Comparison of ENCODE assay signal across 8 cellular contexts in the genomic region with DNA sequence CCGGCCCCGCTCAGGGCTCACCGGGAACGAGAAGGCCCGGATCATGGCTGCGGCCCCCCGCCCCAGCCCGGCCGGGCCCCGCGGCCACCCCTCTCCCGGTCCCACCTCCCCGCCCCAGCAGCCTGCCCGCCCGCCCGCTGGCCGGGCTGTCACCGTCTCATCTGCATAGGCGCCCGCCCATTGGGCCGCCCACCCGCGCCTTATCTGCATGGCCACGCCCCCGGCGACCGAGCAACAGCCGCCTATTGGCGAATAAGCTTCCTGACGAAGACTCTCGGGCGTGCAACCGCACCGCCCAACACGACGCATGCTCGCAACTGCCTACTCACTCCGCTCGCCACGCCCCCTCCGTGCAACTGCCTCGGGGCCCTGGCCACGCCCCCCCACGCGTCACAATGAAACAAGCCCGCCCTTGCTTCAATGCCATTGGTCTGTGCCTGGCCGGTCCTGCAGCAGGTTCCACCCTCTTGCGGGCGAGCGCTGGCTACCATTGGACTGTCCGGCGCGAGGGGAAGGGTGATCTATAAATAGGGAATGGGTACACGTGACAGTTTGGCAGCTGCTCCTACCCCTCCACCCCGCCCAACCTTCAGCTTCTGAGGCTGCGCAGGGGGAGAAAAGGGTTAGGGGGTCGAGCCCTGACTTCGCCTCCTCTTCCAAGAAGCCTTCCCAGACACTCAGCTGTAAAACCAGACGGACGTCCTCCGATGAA. TPM values are rescaled to one million over a fixed set of nuclear protein-coding genes. Genes with fewer than 3 reads are reported as not detected.
DNase-seq lines count a peak whose midpoint lies in the region; TF ChIP-seq lines count a peak whose summit lies in the region.

DACT3 (minus strand) TSS at position 163 of the 712 bp plus-strand sequence; CDS start at position 45, 118 bp downstream.

- H3K9me3 ChIP-seq in GM23248 (ENCODE audit: low read depth): no peaks in the 10 kb centered on the region
- no peaks in the 10 kb centered on the region for H3K9me3 ChIP-seq in Karpas-422 (ENCODE audit: low read length)
- no peaks in the 10 kb centered on the region for H3K9me3 ChIP-seq in Peyer's patch
- H3K9me3 ChIP-seq in esophagus squamous epithelium: no peaks in the 10 kb centered on the region
- no peaks in the 10 kb centered on the region for H3K9me3 ChIP-seq in muscle layer of colon (ENCODE audit: low read length)

- H3K9me2 ChIP-seq in GM23248 (ENCODE audit: insufficient read depth) (no peaks in the 10 kb centered on the region), Karpas-422 (replicated peaks; ENCODE audit: insufficient read depth, low read length) (no peaks in the 10 kb centered on the region)

- in situ Hi-C loops in GM23248 (cut with MboI): no loop called here

- no peaks in the 10 kb centered on the region for H3K9me3 Mint-ChIP-seq in activated T-helper 1 cell treated with anti-CD3 and anti-CD28 coated beads, Interleukin-12 subunit alpha, Interleukin-12 subunit beta, Interleukin-2, Interleukin-4 antibody, amounts not matched to agents 30 ng/mL and 10 ng/mL and 1 ng/mL, durations not matched to agents 14 hours and 24 hours and 36 hours

- H4K20me1 ChIP-seq in GM23248 (ENCODE audit: insufficient read depth) (no peaks in the 10 kb centered on the region), Karpas-422 (ENCODE audit: insufficient read depth, low read depth, low read length) (no peaks in the 10 kb centered on the region; the same call in 1 of the 2 replicates)

- H3K9ac ChIP-seq in GM23248: peak within 1 kb of the TSS; percentile 68
- peak within 1 kb of the TSS; percentile 53 for H3K9ac ChIP-seq in Karpas-422 (ENCODE audit: low read length)
- H3K9ac ChIP-seq in muscle layer of colon (ENCODE audit: low read length): peak within 1 kb of the TSS; percentile 94

- H3K4me2 ChIP-seq in GM23248 (ENCODE audit: unreplicated experiment): peak within 1 kb of the TSS; percentile 82
- peak within 1 kb of the TSS; percentile 78 for H3K4me2 ChIP-seq in Karpas-422 (ENCODE audit: low read depth, low read length, poor library complexity, severe bottlenecking)

- H3K4me1 ChIP-seq in GM23248 (ENCODE audit: insufficient read depth) (peaks cover 5% of the 10 kb centered on the region; the same call in 1 of the 2 replicates), Karpas-422 (ENCODE audit: low read length) (peaks cover 29% of the 10 kb centered on the region), Peyer's patch (peaks cover 0 to 26% (median 14%) of the 10 kb centered on the region in 4 donors), esophagus squamous epithelium (peaks cover 19 to 38% (median 20%) of the 10 kb centered on the region in 3 donors), muscle layer of colon (ENCODE audit: insufficient read depth, low read length) (peaks cover 21% of the 10 kb centered on the region)

- H3K4me3 Mint-ChIP-seq in activated T-helper 1 cell treated with anti-CD3 and anti-CD28 coated beads, Interleukin-12 subunit alpha, Interleukin-12 subunit beta, Interleukin-2, Interleukin-4 antibody, amounts not matched to agents 30 ng/mL and 10 ng/mL and 1 ng/mL, durations not matched to agents 14 hours and 24 hours and 36 hours: peak within 1 kb of the TSS; percentile 72

- no peaks in the 10 kb centered on the region for H3K36me3 ChIP-seq in GM23248 (ENCODE audit: low read depth)
- H3K36me3 ChIP-seq in Karpas-422 (ENCODE audit: insufficient read depth, low read length): no peaks in the 10 kb centered on the region
- no peaks in the 10 kb centered on the region for H3K36me3 ChIP-seq in Peyer's patch
- no peaks in the 10 kb centered on the region for H3K36me3 ChIP-seq in esophagus squamous epithelium
- peaks cover 6% of the 10 kb centered on the region for H3K36me3 ChIP-seq in muscle layer of colon (ENCODE audit: insufficient read depth, low read length)

- H2AFZ ChIP-seq in GM23248 (peak within 1 kb of the TSS; percentile 67), Karpas-422 (ENCODE audit: low read length) (0 out of 2 replicates have a peak within 1 kb of the TSS, but pooled peaks have one; percentile 34)

- intact Hi-C loops in activated T-helper 1 cell treated with anti-CD3 and anti-CD28 coated beads, Interleukin-12 subunit alpha, Interleukin-12 subunit beta, Interleukin-2, Interleukin-4 antibody, amounts not matched to agents 30 ng/mL and 10 ng/mL and 1 ng/mL, durations not matched to agents 14 hours and 24 hours and 36 hours (cut with micrococcal nuclease): loop anchor here (1.0 to 2.0 kb wide), 5 partner anchors 27 to 596 kb away; partner anchors contain the start of genes CCDC9, PRKD2 and SLC1A5
- intact Hi-C loops in esophagus squamous epithelium (cut with DNase I): loop anchor here (5.0 kb wide), 1 partner anchor 39 kb away; no protein-coding TSS in a partner anchor

- no peak for TF ChIP-seq POLR2A in Peyer's patch (IDR thresholded peaks at IDR 0.05)
- peak in 1 of 4 donors; percentile 43 for TF ChIP-seq POLR2A in esophagus squamous epithelium (IDR thresholded peaks at IDR 0.05)

- peak; percentile 100 for DNase-seq in DMS53 (lab: John Stamatoyannopoulos, UW)
- peak; percentile 100 for DNase-seq in GM23248
- DNase-seq in Karpas-422: peak; percentile 100
- peak; percentile 100 for DNase-seq in Peyer's patch
- peak; percentile 100 for DNase-seq in activated T-helper 1 cell treated with anti-CD3 and anti-CD28 coated beads, Interleukin-12 subunit alpha, Interleukin-12 subunit beta, Interleukin-2, Interleukin-4 antibody, amounts not matched to agents 30 ng/mL and 10 ng/mL and 1 ng/mL, durations not matched to agents 14 hours and 24 hours and 36 hours (ENCODE audit: low spot score)
- peak; percentile 99 for DNase-seq in esophagus squamous epithelium (lab: John Stamatoyannopoulos, UW)
- DNase-seq in stimulated activated CD8-positive, alpha-beta memory T cell treated with anti-CD3 and anti-CD28 coated beads, Interleukin-4, amount 100 ng/mL, for 48 hours: peak; percentile 100

- H3K36me3 Mint-ChIP-seq in activated T-helper 1 cell treated with anti-CD3 and anti-CD28 coated beads, Interleukin-12 subunit alpha, Interleukin-12 subunit beta, Interleukin-2, Interleukin-4 antibody, amounts not matched to agents 30 ng/mL and 10 ng/mL and 1 ng/mL, durations not matched to agents 14 hours and 24 hours and 36 hours (ENCODE audit: low read depth): peaks cover 2% of the 10 kb centered on the region

- peak within 1 kb of the TSS; percentile 81 for H3K27ac Mint-ChIP-seq in activated T-helper 1 cell treated with anti-CD3 and anti-CD28 coated beads, Interleukin-12 subunit alpha, Interleukin-12 subunit beta, Interleukin-2, Interleukin-4 antibody, amounts not matched to agents 30 ng/mL and 10 ng/mL and 1 ng/mL, durations not matched to agents 14 hours and 24 hours and 36 hours

- peaks cover 4% of the 10 kb centered on the region; the same call in 1 of the 2 replicates for H3F3A ChIP-seq in GM23248 (ENCODE audit: insufficient read depth)

- H3K27me3 ChIP-seq in GM23248 (replicated peaks; ENCODE audit: insufficient read depth) (no peaks in the 10 kb centered on the region), Karpas-422 (ENCODE audit: low read length) (no peaks in the 10 kb centered on the region), Peyer's patch (peaks cover 3 to 19% of the 10 kb centered on the region in 2 donors), esophagus squamous epithelium (peaks cover 3 to 33% (median 8%) of the 10 kb centered on the region in 4 donors), muscle layer of colon (ENCODE audit: control insufficient read depth in 1 of 2, insufficient read depth in 2 of 2, low read length in 2 of 2) (peaks cover 0 to 8% of the 10 kb centered on the region in 2 donors)

- peak within 1 kb of the TSS; percentile 51 for H3K27ac ChIP-seq in GM23248
- no peak within 1 kb of the TSS for H3K27ac ChIP-seq in Karpas-422 (ENCODE audit: low read length)
- H3K27ac ChIP-seq in Peyer's patch: peak within 1 kb of the TSS; percentile 9 to 75 (median 71)
- H3K27ac ChIP-seq in esophagus squamous epithelium: peak within 1 kb of the TSS; percentile 62 to 89 (median 87)
- peak within 1 kb of the TSS; percentile 92 for H3K27ac ChIP-seq in muscle layer of colon (ENCODE audit: low read depth, low read length)

- H3K4me3 ChIP-seq in GM23248 (peak within 1 kb of the TSS; percentile 71), Karpas-422 (ENCODE audit: low read length) (peak within 1 kb of the TSS; percentile 66), Peyer's patch (peak within 1 kb of the TSS; percentile 34 to 59 (median 58)), esophagus squamous epithelium (peak within 1 kb of the TSS; percentile 50 to 78 (median 60)), muscle layer of colon (ENCODE audit: low read depth in 1 of 2, low read length in 2 of 2) (peak within 1 kb of the TSS; percentile 88 to 100)

- peaks cover 43% of the 10 kb centered on the region for H3K27me3 Mint-ChIP-seq in activated T-helper 1 cell treated with anti-CD3 and anti-CD28 coated beads, Interleukin-12 subunit alpha, Interleukin-12 subunit beta, Interleukin-2, Interleukin-4 antibody, amounts not matched to agents 30 ng/mL and 10 ng/mL and 1 ng/mL, durations not matched to agents 14 hours and 24 hours and 36 hours (ENCODE audit: insufficient read depth)

- TF ChIP-seq CTCF in Peyer's patch (IDR thresholded peaks at IDR 0.05): peak in 1 of 6 experiments; percentile 18
- TF ChIP-seq CTCF in esophagus squamous epithelium (IDR thresholded peaks at IDR 0.05): peak in 2 of 6 experiments; percentile 16 to 34

- WGBS in GM23248 (ENCODE audit: low coverage in 1 of 2, low lambda C conversion rate in 2 of 2, missing lambda C conversion rate in 2 of 2), 2 experiments: 0 to 1% methylated on average over 28 to 47 of the region's 61 CpGs
- WGBS in esophagus squamous epithelium, 2 donors: 0 to 1% methylated on average over 4 to 16 of the region's 61 CpGs

- H3K79me2 ChIP-seq in GM23248 (ENCODE audit: insufficient read depth) (no peaks in the 10 kb centered on the region), Karpas-422 (ENCODE audit: low read length) (no peaks in the 10 kb centered on the region)

- H3K4me1 Mint-ChIP-seq in activated T-helper 1 cell treated with anti-CD3 and anti-CD28 coated beads, Interleukin-12 subunit alpha, Interleukin-12 subunit beta, Interleukin-2, Interleukin-4 antibody, amounts not matched to agents 30 ng/mL and 10 ng/mL and 1 ng/mL, durations not matched to agents 14 hours and 24 hours and 36 hours (ENCODE audit: low read depth): peaks cover 19% of the 10 kb centered on the region

RNA-seq across cellular contexts. Expression of gene DACT3, which starts in this region (rescaled TPM):
- 7.1 and 7.3 TPM in 2 replicates for total RNA-seq in GM23248 (2014; rRNA removed; shearing (Covaris generic))
- 0.63 and 0.66 TPM in 2 replicates for polyA plus RNA-seq in GM23248 (2016; fragmentation: Nextera tagmentation; extraction: Ambion mirVana)
- 0.14 and 0.19 TPM in 2 replicates for total RNA-seq in Karpas-422 (2014; rRNA removed; shearing (Covaris generic); ENCODE audit: low replicate concordance)
- total RNA-seq in Peyer's patch: 1 to 10 TPM in 2 of 4 donors, under 1 TPM in 2; 0.53 to 2.3 (median 1.4) TPM
- total RNA-seq in activated T-helper 1 cell treated with anti-CD3 and anti-CD28 coated beads, Interleukin-12 subunit alpha, Interleukin-12 subunit beta, Interleukin-2, Interleukin-4 antibody, amounts not matched to agents 30 ng/mL and 10 ng/mL and 1 ng/mL, durations not matched to agents 14 hours and 24 hours and 36 hours: 4.3 and 5.7 TPM in 2 replicates
- 1 to 10 TPM in 2 of 4 donors, under 1 TPM in 2; 0.22 to 5.7 (median 1.8) TPM for total RNA-seq in esophagus squamous epithelium

Comparison
In these comparisons a context has a peak if more than half of its experiments do, and no peak if none do; other contexts are left out.
1. Peak in DNase-seq, H3K4me3 ChIP-seq, H3K9ac ChIP-seq and H3K4me2 ChIP-seq in Karpas-422; RNA of the gene not detected or under 1 TPM.